Comparison of ENCODE assay signal across 11 cellular contexts in the genomic region with DNA sequence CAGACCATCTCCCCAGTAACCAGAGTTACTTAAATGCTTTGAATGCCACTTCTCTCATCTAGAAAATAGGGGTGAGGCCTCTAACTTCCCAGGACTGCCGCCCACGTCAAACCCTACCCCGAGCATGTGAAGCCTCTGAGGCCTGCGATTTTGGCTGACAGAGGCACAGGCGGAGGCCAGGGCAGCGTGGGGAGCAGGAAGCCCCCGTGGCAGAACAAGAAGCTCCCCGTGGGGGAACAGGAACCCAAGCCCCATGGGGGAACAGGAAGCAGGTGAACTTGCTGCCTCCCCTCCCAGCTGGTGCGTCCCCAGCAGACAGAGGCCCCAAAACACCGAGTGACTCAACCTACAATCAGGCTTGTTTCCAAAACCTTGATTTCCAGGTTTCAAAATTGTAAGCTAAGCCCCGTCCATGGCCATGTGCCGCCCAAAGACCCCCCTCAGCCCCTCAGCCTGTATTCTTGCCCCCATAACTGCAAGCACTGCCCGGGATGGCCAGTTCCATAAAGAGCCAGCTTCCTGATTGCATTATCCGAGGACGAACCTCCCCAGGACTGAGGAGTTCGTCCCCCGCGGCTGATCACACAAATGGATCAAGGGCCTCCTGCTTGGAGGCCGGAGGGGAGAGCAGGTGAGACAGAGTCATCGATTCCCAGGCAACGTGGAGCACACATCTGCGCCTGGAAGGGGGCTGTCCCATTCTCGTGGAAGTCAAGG. TPM values are rescaled to one million over a fixed set of nuclear protein-coding genes. Genes with fewer than 3 reads are reported as not detected.
DNase-seq lines count a peak whose midpoint lies in the region; ATAC-seq and TF ChIP-seq lines count a peak whose summit lies in the region.
"Had no signal": no experiment of that assay in that cellular context is flagged by ENCODE, and none has a peak within 500 bp of the region (broad histone marks: within the 10 kb centered on the region; RNA-seq: fewer than 3 reads in every experiment).

No MANE protein-coding gene starts in this region.

- H3K27me3 Mint-ChIP-seq in progenitor cell of endocrine pancreas, result peaks cover 22% of the 10 kb centered on the region

- in situ Hi-C loops in GM13977 (cut with MboI; ENCODE audit: low pct_unique_long_range_greater_than_20kb, low sequenced_read_pairs, unreplicated experiment), result loop anchor here (10.0 kb wide), 1 partner anchor 268 kb away; no protein-coding TSS in a partner anchor

- no CpG with 5 or more reads among the region's 23 CpGs for WGBS in neuronal stem cell (ENCODE audit: extremely low coverage in 2 of 2, insufficient read length in 2 of 2, insufficient replicate concordance in 1 of 2), 2 donors

- no peak overlapping the region for H4K91ac ChIP-seq in neuronal stem cell (ENCODE audit: low read depth, low read length, poor library complexity)

- no peak overlapping the region for H3K27ac Mint-ChIP-seq in progenitor cell of endocrine pancreas
- H3K27ac Mint-ChIP-seq: nephron; stimulated activated effector memory CD8-positive, alpha-beta T cell treated with anti-CD3 and anti-CD28 coated beads, Interleukin-12 subunit alpha, Interleukin-12 subunit beta, amount 100 ng/mL, for 72 hours had no signal

- H3K4me3 Mint-ChIP-seq in progenitor cell of endocrine pancreas (ENCODE audit: low read depth), result no peak overlapping the region
- H3K4me3 Mint-ChIP-seq: nephron; stimulated activated effector memory CD8-positive, alpha-beta T cell treated with anti-CD3 and anti-CD28 coated beads, Interleukin-12 subunit alpha, Interleukin-12 subunit beta, amount 100 ng/mL, for 72 hours had no signal

- peak overlapping the region; percentile 0; the same call in 1 of the 2 replicates for H3K9ac ChIP-seq in BLaER1
- H3K9ac ChIP-seq in neuronal stem cell (ENCODE audit: low read depth, low read length, poor library complexity), result no peak overlapping the region

- H3K4me2 ChIP-seq in BLaER1, result peak overlapping the region; percentile 60
- no peak overlapping the region for H3K4me2 ChIP-seq in neuronal stem cell (ENCODE audit: insufficient read depth, low read length, poor library complexity, severe bottlenecking)

- H2BK120ac ChIP-seq in neuronal stem cell (ENCODE audit: low read depth, low read length), result no peak overlapping the region

- H3K27me3 ChIP-seq in BLaER1 (no peaks in the 10 kb centered on the region), Peyer's patch (no peaks in the 10 kb centered on the region), neuronal stem cell (ENCODE audit: control insufficient read depth in 3 of 3, insufficient read depth in 3 of 3, low read depth in 1 of 3, low read length in 3 of 3) (peaks cover 2 to 30% (median 7%) of the 10 kb centered on the region in 3 experiments)

- H3K4me3 ChIP-seq in BLaER1 (no peak overlapping the region), Peyer's patch (no peak overlapping the region), neuronal stem cell (ENCODE audit: low read length in 2 of 2) (no peak overlapping the region)

- H3K18ac ChIP-seq in neuronal stem cell (ENCODE audit: low read length), result peak overlapping the region; percentile 89

- H3K4ac ChIP-seq in neuronal stem cell (ENCODE audit: low read length), result no peak overlapping the region

- H4K20me1 ChIP-seq in BLaER1, result no peaks in the 10 kb centered on the region

- H3K23ac ChIP-seq in neuronal stem cell (ENCODE audit: low read depth, low read length, poor library complexity), result no peak overlapping the region

- H2AK5ac ChIP-seq in neuronal stem cell (ENCODE audit: low read depth, low read length), result no peak overlapping the region

- no peak overlapping the region for H2BK12ac ChIP-seq in neuronal stem cell (ENCODE audit: low read length)

- no peaks in the 10 kb centered on the region for H3K36me3 Mint-ChIP-seq in progenitor cell of endocrine pancreas (ENCODE audit: insufficient read depth)
- H3K36me3 Mint-ChIP-seq: stimulated activated effector memory CD8-positive, alpha-beta T cell treated with anti-CD3 and anti-CD28 coated beads, Interleukin-12 subunit alpha, Interleukin-12 subunit beta, amount 100 ng/mL, for 72 hours had no signal

- no peaks in the 10 kb centered on the region for H3K4me1 Mint-ChIP-seq in progenitor cell of endocrine pancreas (ENCODE audit: low read depth)
- H3K4me1 Mint-ChIP-seq: stimulated activated effector memory CD8-positive, alpha-beta T cell treated with anti-CD3 and anti-CD28 coated beads, Interleukin-12 subunit alpha, Interleukin-12 subunit beta, amount 100 ng/mL, for 72 hours had no signal

- H4K8ac ChIP-seq in neuronal stem cell (ENCODE audit: low read depth, low read length), result peak overlapping the region; percentile 48

- no peak overlapping the region for H2AFZ ChIP-seq in neuronal stem cell (ENCODE audit: low read length)

- H3K9me3 ChIP-seq in BLaER1 (no peaks in the 10 kb centered on the region), Peyer's patch (no peaks in the 10 kb centered on the region), neuronal stem cell (replicated peaks in 1 of 2; ENCODE audit: control insufficient read depth in 2 of 2, insufficient read depth in 1 of 2, low read depth in 1 of 2, low read length in 2 of 2) (peaks cover 0 to 2% of the 10 kb centered on the region in 2 donors)

- H3K79me1 ChIP-seq in neuronal stem cell (ENCODE audit: low read depth, low read length), result no peaks in the 10 kb centered on the region

- ATAC-seq in GM18519 (IDR thresholded peaks at IDR 0.05; ENCODE audit: low FRiP score, unreplicated experiment), result no peak

- peak overlapping the region; percentile 71 for H3K14ac ChIP-seq in neuronal stem cell (ENCODE audit: low read length)

- peak overlapping the region; percentile 28 for H2BK15ac ChIP-seq in neuronal stem cell (ENCODE audit: low read length)

- TF ChIP-seq CTCF in GM13977 (IDR thresholded peaks at IDR 0.05; ENCODE audit: extremely low read depth, insufficient read depth, missing control alignments), result no peak
- TF ChIP-seq CTCF in Peyer's patch (IDR thresholded peaks at IDR 0.05), result no peak
- TF ChIP-seq CTCF in progenitor cell of endocrine pancreas (IDR thresholded peaks at IDR 0.05; ENCODE audit: unreplicated experiment), result no peak

- no peaks in the 10 kb centered on the region for H3K36me3 ChIP-seq in BLaER1
- H3K36me3 ChIP-seq in Peyer's patch, result no peaks in the 10 kb centered on the region
- H3K36me3 ChIP-seq in neuronal stem cell (replicated peaks in 1 of 2; ENCODE audit: control insufficient read depth in 2 of 2, insufficient read depth in 2 of 2, low read length in 2 of 2), result no peaks in the 10 kb centered on the region

- no peaks in the 10 kb centered on the region for H3K9me3 Mint-ChIP-seq in progenitor cell of endocrine pancreas (ENCODE audit: low read depth)
- H3K9me3 Mint-ChIP-seq: nephron; stimulated activated effector memory CD8-positive, alpha-beta T cell treated with anti-CD3 and anti-CD28 coated beads, Interleukin-12 subunit alpha, Interleukin-12 subunit beta, amount 100 ng/mL, for 72 hours had no signal

- peak overlapping the region; percentile 53 for H2BK5ac ChIP-seq in neuronal stem cell (ENCODE audit: low read length)

- H3K4me1 ChIP-seq in BLaER1 (peaks cover 30% of the 10 kb centered on the region), Peyer's patch (peaks cover 0 to 6% (median 0%) of the 10 kb centered on the region in 4 donors), neuronal stem cell (ENCODE audit: control insufficient read depth in 2 of 2, insufficient read depth in 1 of 2, low read depth in 1 of 2, low read length in 2 of 2) (peaks cover 0 to 2% of the 10 kb centered on the region in 2 donors)

- H3K27ac ChIP-seq in BLaER1, result peak overlapping the region; percentile 39; the same call in 1 of the 2 replicates
- peak overlapping the region in 1 of 4 donors; percentile 17 for H3K27ac ChIP-seq in Peyer's patch
- no peak overlapping the region for H3K27ac ChIP-seq in neuronal stem cell (replicated peaks; ENCODE audit: low read length)

- no peak for TF ChIP-seq POLR2A in Peyer's patch (IDR thresholded peaks at IDR 0.05)

- DNase-seq in GM13977 (ENCODE audit: low spot score) (peak; percentile 62), Peyer's patch (peak in 2 of 3 donors; percentile 44 to 59), neuronal stem cell (ENCODE audit: low spot score) (no peak), ureter (ENCODE audit: low spot score) (no peak), progenitor cell of endocrine pancreas (ENCODE audit: low spot score, unreplicated experiment) (no peak)
- no peak for DNase-seq in activated effector memory CD4-positive, alpha-beta T cell treated with Interleukin-2 at 50 U/mL for 16 hours
- DNase-seq: NCI-H2081 treated with DMSO at 0.1 percent for 48 hours had no signal

RNA-seq across cellular contexts. Expression of gene CTDP1, which starts 36.4 kb away (rescaled TPM):
- 10 to 100 TPM; 20.7 to 36.2 (median 25.8) TPM for total RNA-seq in Peyer's patch
- polyA plus RNA-seq in neuronal stem cell (2013, experiment 1 of 2), result 10.5 TPM
- polyA plus RNA-seq in neuronal stem cell (2013, experiment 2 of 2), result 11.0 TPM
- total RNA-seq in ureter, result 23.8 TPM
- 23.9 and 24.9 TPM in 2 replicates for total RNA-seq in progenitor cell of endocrine pancreas

Comparison
In these comparisons a context has a peak if more than half of its experiments do, and no peak if none do; other contexts are left out.
1. DNase-seq: peak in GM13977 (single experiment) and Peyer's patch (2 of 3); none in neuronal stem cell (single experiment), ureter (single experiment), progenitor cell of endocrine pancreas (single experiment) and activated effector memory CD4-positive, alpha-beta T cell treated with Interleukin-2 at 50 U/mL for 16 hours (single experiment).